9 cellular contexts compared by ENCODE assay signal in the genomic region with DNA sequence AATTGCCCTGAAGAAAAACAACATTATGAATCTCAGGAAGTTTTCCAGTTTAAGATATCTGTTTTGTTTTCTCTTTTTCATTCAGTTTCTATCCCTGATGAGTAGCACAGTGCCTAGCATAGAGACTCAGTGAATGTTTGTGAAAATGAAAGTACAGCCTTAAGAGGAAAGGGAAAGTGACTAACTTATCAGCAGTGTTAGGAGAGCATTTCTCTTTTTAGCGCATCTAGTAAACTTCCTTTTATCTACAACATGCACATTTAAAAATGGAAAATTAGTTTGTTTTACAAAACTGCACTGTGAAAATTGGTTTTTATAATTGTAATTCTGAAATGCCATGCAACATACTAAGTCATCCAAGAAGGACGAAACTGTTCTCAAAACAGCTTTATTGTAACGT.
DNase-seq lines count a peak whose midpoint lies in the region; ATAC-seq and TF ChIP-seq lines count a peak whose summit lies in the region.
"Had no signal": no experiment of that assay in that cellular context is flagged by ENCODE, and none has a peak within 500 bp of the region (broad histone marks: within the 10 kb centered on the region; RNA-seq: fewer than 3 reads in every experiment).

No MANE protein-coding gene starts in this region.

- H3K4me1 Mint-ChIP-seq in natural killer cell = peaks cover 57 to 61% of the 10 kb centered on the region in 2 donors

- no peaks in the 10 kb centered on the region for H3K9me3 Mint-ChIP-seq in natural killer cell

- intact Hi-C loops in natural killer cell (cut with micrococcal nuclease) = no loop called here

- H3K36me3 ChIP-seq in MG63 = peaks cover 5% of the 10 kb centered on the region; the same call in 1 of the 2 replicates

- H3K36me3 Mint-ChIP-seq in natural killer cell = peaks cover 22% of the 10 kb centered on the region

- peak; percentile 72 for ATAC-seq in GM19324 (IDR thresholded peaks at IDR 0.05; ENCODE audit: low FRiP score, unreplicated experiment)
- peak; percentile 88 for ATAC-seq in HG03060 (IDR thresholded peaks at IDR 0.05; ENCODE audit: low read depth, unreplicated experiment)
- ATAC-seq in natural killer cell = peak; percentile 88 to 96 (median 93)

- H3K4me3 ChIP-seq in MG63 = no peak overlapping the region
- H3K4me3 ChIP-seq: lung had no signal

- H3K27me3 ChIP-seq in MG63 = no peaks in the 10 kb centered on the region

- H3K4me3 Mint-ChIP-seq in natural killer cell = peak overlapping the region; percentile 61

- peak overlapping the region; percentile 77 to 78 for H3K27ac Mint-ChIP-seq in natural killer cell

- DNase-seq in natural killer cell = no peak
- no peak for DNase-seq in COLO829 (ENCODE audit: low spot score)
- no peak for DNase-seq in islet precursor cell
- DNase-seq in DMS 273 treated with DMSO at 0.1 percent for 48 hours (lab: John Stamatoyannopoulos, UW) = no peak
- no peak for DNase-seq in MG63

- H3K27me3 Mint-ChIP-seq in natural killer cell (ENCODE audit: low read depth in 2 of 2) = no peaks in the 10 kb centered on the region

- H3K9me3 ChIP-seq in MG63 = no peaks in the 10 kb centered on the region

- H3K27ac ChIP-seq in angular gyrus (ENCODE audit: low read depth, low read length) = peak overlapping the region; percentile 45

- no peak for TF ChIP-seq CTCF in natural killer cell (IDR thresholded peaks at IDR 0.05)
